ENCODE assay signal across 7 cellular contexts in genomic region chr6:75600694-75601265, GRCh38.
A peak's percentile ranks its signal among the peaks of the same experiment; 100 is the strongest.
DNase-seq lines count a peak whose midpoint lies in the region; ATAC-seq and TF ChIP-seq lines count a peak whose summit lies in the region.

No MANE protein-coding gene starts in this region.

- H3K36me3 ChIP-seq in HAP-1 (replicated peaks) (peaks cover 5% of the 10 kb centered on the region; the same call in 1 of the 2 replicates), OCI-LY1 (ENCODE audit: insufficient read depth, low read length) (peaks cover 5% of the 10 kb centered on the region; the same call in 1 of the 2 replicates)

- no peaks in the 10 kb centered on the region for H3F3A ChIP-seq in OCI-LY1 (ENCODE audit: insufficient read depth, low read length)

- H3K79me2 ChIP-seq in OCI-LY1 (ENCODE audit: insufficient read depth, low read length): peaks cover 40% of the 10 kb centered on the region

- DNase-seq in HAP-1 (ENCODE audit: low spot score in 2 of 2): no peak
- peak; percentile 10 for DNase-seq in epithelial cell of esophagus (ENCODE audit: low read depth)
- no peak for DNase-seq in retinal pigment epithelial cell (ENCODE audit: low read depth)
- DNase-seq in COR-L47 (lab: John Stamatoyannopoulos, UW): no peak
- no peak for DNase-seq in epidermal melanocyte (ENCODE audit: insufficient read length, low spot score)

- H4K20me1 ChIP-seq in OCI-LY1 (ENCODE audit: insufficient read depth, low read length): no peaks in the 10 kb centered on the region

- H3K9me3 ChIP-seq in HAP-1: no peaks in the 10 kb centered on the region
- H3K9me3 ChIP-seq in OCI-LY1 (ENCODE audit: low read length): no peaks in the 10 kb centered on the region

- H3K4me2 ChIP-seq in OCI-LY1 (ENCODE audit: low read length): peak overlapping the region; percentile 64

- H3K4me3 ChIP-seq in HAP-1 (peak overlapping the region; percentile 85), OCI-LY1 (ENCODE audit: low read depth, low read length, poor library complexity, severe bottlenecking) (peak overlapping the region; percentile 94), epithelial cell of esophagus (ENCODE audit: low read length) (no peak overlapping the region), retinal pigment epithelial cell (ENCODE audit: low read length) (peak overlapping the region; percentile 86)

- peaks cover 13% of the 10 kb centered on the region for H3K4me1 ChIP-seq in HAP-1
- peaks cover 31% of the 10 kb centered on the region for H3K4me1 ChIP-seq in OCI-LY1 (ENCODE audit: insufficient read depth, low read length, severe bottlenecking)

- H3K27ac ChIP-seq in OCI-LY1 (ENCODE audit: low read depth, low read length, poor library complexity, severe bottlenecking): peak overlapping the region; percentile 65

- H3K9me2 ChIP-seq in OCI-LY1 (ENCODE audit: low read depth, low read length): no peaks in the 10 kb centered on the region

- peak overlapping the region; percentile 95 for H3K9ac ChIP-seq in OCI-LY1 (ENCODE audit: low read length)

- no peak for TF ChIP-seq CTCF in OCI-LY1 (IDR thresholded peaks at IDR 0.05; ENCODE audit: low read length)
- TF ChIP-seq CTCF in epithelial cell of esophagus (IDR thresholded peaks at IDR 0.05; ENCODE audit: insufficient read depth, low read depth, low read length, missing control alignments): no peak
- TF ChIP-seq CTCF in retinal pigment epithelial cell (conservative IDR thresholded peaks at IDR 0.05; ENCODE audit: low read depth, low read length): no peak

- H3K27me3 ChIP-seq in HAP-1 (ENCODE audit: low read depth) (no peaks in the 10 kb centered on the region), OCI-LY1 (ENCODE audit: insufficient read depth, low read length) (no peaks in the 10 kb centered on the region)

- in situ Hi-C loops in HAP-1 (cut with MboI; ENCODE audit: low sequenced_read_pairs): no loop called here

- peak overlapping the region; percentile 50 for H2AFZ ChIP-seq in OCI-LY1 (ENCODE audit: low read length)

- ATAC-seq in GM18868 (IDR thresholded peaks at IDR 0.05; ENCODE audit: unreplicated experiment): no peak
